Comparison of ENCODE assay signal across 16 cellular contexts in the genomic region with DNA sequence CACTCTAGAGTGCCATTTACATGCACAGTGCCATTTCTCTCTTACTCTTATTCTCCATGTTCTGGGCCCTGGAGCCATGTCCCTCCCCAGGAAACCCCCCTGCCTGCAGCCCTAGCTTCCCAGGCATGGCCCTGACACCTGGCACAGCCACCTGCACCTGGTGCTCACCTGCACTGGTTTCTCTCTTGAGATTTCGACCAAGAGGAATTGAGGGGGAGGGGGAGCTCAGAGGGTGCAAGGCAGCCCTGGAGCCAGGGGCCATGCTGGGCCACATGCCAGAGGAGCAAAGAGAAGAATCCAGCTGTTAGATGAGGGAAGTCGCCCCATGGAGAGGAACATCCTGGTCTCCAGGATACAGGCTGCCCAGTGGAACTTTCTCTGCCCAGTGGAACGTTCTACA.
"Had no signal": no experiment of that assay in that cellular context is flagged by ENCODE, and none has a peak within 500 bp of the region (broad histone marks: within the 10 kb centered on the region; RNA-seq: fewer than 3 reads in every experiment).

No MANE protein-coding gene starts in this region.

- H3K27ac ChIP-seq: gastroesophageal sphincter, heart right ventricle, ovary, sigmoid colon, spleen, stomach, testis, upper lobe of left lung had no signal

- ATAC-seq: activated CD8-positive, alpha-beta T cell treated with anti-CD3 and anti-CD28 coated beads for 36 hours; activated naive CD4-positive, alpha-beta T cell treated with anti-CD3 and anti-CD28 coated beads, Interleukin-2, amount 50 U/mL, for 72 hours; gastroesophageal sphincter; heart right ventricle had no signal

- H3K4me3 ChIP-seq: gastroesophageal sphincter, heart right ventricle, lung, ovary, sigmoid colon, spleen, stomach, testis, upper lobe of left lung had no signal

- H3K9me3 ChIP-seq: heart right ventricle, ovary, sigmoid colon, spleen, testis, upper lobe of left lung had no signal

- DNase-seq: activated CD4-positive, alpha-beta T cell treated with anti-CD3 and anti-CD28 coated beads for 4 hours; activated CD8-positive, alpha-beta T cell treated with anti-CD3 and anti-CD28 coated beads for 36 hours; activated gamma-delta T cell; activated T-cell treated with anti-CD3 and anti-CD28 coated beads, Interleukin-2, amount 50 U/mL, for 48 hours; amniotic stem cell; heart right ventricle; midbrain; ovary; sigmoid colon; spleen; stomach; testis; upper lobe of left lung had no signal

- H3K4me1 ChIP-seq: gastroesophageal sphincter, heart right ventricle, sigmoid colon, testis had no signal

- H3K36me3 ChIP-seq: gastroesophageal sphincter, heart right ventricle, ovary, sigmoid colon, spleen, stomach, upper lobe of left lung had no signal

- H3K27me3 ChIP-seq: ovary, testis, upper lobe of left lung had no signal
